ENCODE assay signal across 9 cellular contexts in the genomic region with DNA sequence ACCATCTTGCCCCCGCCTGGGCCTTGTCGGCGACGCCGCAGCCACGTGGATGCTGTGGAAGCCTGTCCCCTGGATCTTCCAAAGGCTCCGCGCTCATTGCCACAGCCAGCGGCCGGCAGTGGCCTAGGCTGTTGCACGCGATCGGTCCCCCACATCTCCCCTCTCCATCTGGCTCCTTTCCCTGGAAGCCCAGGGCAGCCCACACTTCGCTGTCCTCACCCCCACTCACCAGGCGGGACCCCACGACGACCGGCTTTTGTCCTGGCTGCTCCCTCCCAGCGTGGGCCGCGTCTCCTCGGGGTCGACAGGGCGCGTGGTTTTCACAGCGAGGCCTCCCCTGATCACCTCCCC. TPM values are rescaled to one million over a fixed set of nuclear protein-coding genes. Genes with fewer than 3 reads are reported as not detected.
DNase-seq lines count a peak whose midpoint lies in the region; ATAC-seq and TF ChIP-seq lines count a peak whose summit lies in the region.
"Had no signal": no experiment of that assay in that cellular context is flagged by ENCODE, and none has a peak within 500 bp of the region (broad histone marks: within the 10 kb centered on the region; RNA-seq: fewer than 3 reads in every experiment).

No MANE protein-coding gene starts in this region.

- intact Hi-C loops in activated CD4-positive, alpha-beta T cell treated with anti-CD3 and anti-CD28 coated beads, Interleukin-2, amount 10 ng/mL, durations not matched to agents 24 days and 14 days (cut with micrococcal nuclease), result loop anchor here (10.0 kb wide), 1 partner anchor 379 kb away; no protein-coding TSS in a partner anchor
- intact Hi-C loops in ascending aorta (cut with DNase I), result loop anchor here (10.0 kb wide), 1 partner anchor 379 kb away; no protein-coding TSS in a partner anchor
- intact Hi-C loops in thyroid gland (cut with DNase I), result no loop called here

- H3K9me3 ChIP-seq in ascending aorta (no peaks in the 10 kb centered on the region), thyroid gland (no peaks in the 10 kb centered on the region)

- no peaks in the 10 kb centered on the region for H3K27me3 Mint-ChIP-seq in activated CD4-positive, alpha-beta T cell treated with anti-CD3 and anti-CD28 coated beads, Interleukin-2, amount 10 ng/mL, durations not matched to agents 24 days and 14 days

- peak; percentile 3 for ATAC-seq in left lobe of liver

- H3K27ac Mint-ChIP-seq in activated CD4-positive, alpha-beta T cell treated with anti-CD3 and anti-CD28 coated beads, Interleukin-2, amount 10 ng/mL, durations not matched to agents 24 days and 14 days, result peak overlapping the region; percentile 93

- no peaks in the 10 kb centered on the region for H3K36me3 ChIP-seq in ascending aorta
- H3K36me3 ChIP-seq in thyroid gland, result no peaks in the 10 kb centered on the region

- DNase-seq in activated CD4-positive, alpha-beta T cell treated with anti-CD3 and anti-CD28 coated beads, Interleukin-2, amount 10 ng/mL, durations not matched to agents 24 days and 14 days, result no peak
- DNase-seq in activated CD4-positive, alpha-beta T cell treated with anti-CD3 and anti-CD28 coated beads for 4 hours, result no peak
- DNase-seq in ascending aorta (ENCODE audit: low spot score in 2 of 2), result peak in 1 of 2 donors; percentile 64
- DNase-seq in left lobe of liver (ENCODE audit: low spot score), result no peak
- no peak for DNase-seq in thyroid gland
- DNase-seq in NCI-H1048 (lab: John Stamatoyannopoulos, UW), result no peak
- no peak for DNase-seq in stimulated activated CD4-positive, alpha-beta T cell treated with anti-CD3 and anti-CD28 coated beads, Interleukin-4, amount 100 ng/mL, for 24 hours
- no peak for DNase-seq in NOMO-1 treated with DMSO at 0.1 percent for 48 hours (lab: John Stamatoyannopoulos, UW; ENCODE audit: unreplicated experiment)

- peaks cover 21% of the 10 kb centered on the region for H3K36me3 Mint-ChIP-seq in activated CD4-positive, alpha-beta T cell treated with anti-CD3 and anti-CD28 coated beads, Interleukin-2, amount 10 ng/mL, durations not matched to agents 24 days and 14 days (ENCODE audit: low read depth)

- H3K27ac ChIP-seq in ascending aorta (peak overlapping the region; percentile 82 to 87), thyroid gland (peak overlapping the region in 2 of 3 donors; percentile 60 to 79)

- H3K4me1 Mint-ChIP-seq in activated CD4-positive, alpha-beta T cell treated with anti-CD3 and anti-CD28 coated beads, Interleukin-2, amount 10 ng/mL, durations not matched to agents 24 days and 14 days, result peaks cover 49% of the 10 kb centered on the region

- no peak for TF ChIP-seq POLR2A in thyroid gland (IDR thresholded peaks at IDR 0.05)

- TF ChIP-seq CTCF in ascending aorta (IDR thresholded peaks at IDR 0.05) (no peak), thyroid gland (IDR thresholded peaks at IDR 0.05) (no peak)

- peaks cover 4 to 9% of the 10 kb centered on the region in 2 donors for H3K4me1 ChIP-seq in ascending aorta
- peaks cover 0 to 10% of the 10 kb centered on the region in 2 donors for H3K4me1 ChIP-seq in thyroid gland

- WGBS in thyroid gland, 2 donors, result 73 to 79% methylated on average over 26 of the region's 26 CpGs

- peak overlapping the region; percentile 87 for H3K4me3 Mint-ChIP-seq in activated CD4-positive, alpha-beta T cell treated with anti-CD3 and anti-CD28 coated beads, Interleukin-2, amount 10 ng/mL, durations not matched to agents 24 days and 14 days

- H3K27me3 ChIP-seq in ascending aorta (no peaks in the 10 kb centered on the region), thyroid gland (no peaks in the 10 kb centered on the region)

- H3K9me3 Mint-ChIP-seq in activated CD4-positive, alpha-beta T cell treated with anti-CD3 and anti-CD28 coated beads, Interleukin-2, amount 10 ng/mL, durations not matched to agents 24 days and 14 days, result no peaks in the 10 kb centered on the region

- H3K4me3 ChIP-seq in ascending aorta (peak overlapping the region; percentile 68 to 84), thyroid gland (replicated peaks in 1 of 3) (peak overlapping the region in 2 of 3 donors; percentile 60 to 93)

RNA-seq across cellular contexts. Expression of a gene that starts 0.6 kb away (rescaled TPM):
- total RNA-seq in activated CD4-positive, alpha-beta T cell treated with anti-CD3 and anti-CD28 coated beads, Interleukin-2, amount 10 ng/mL, durations not matched to agents 24 days and 14 days, result 55.4 and 65.6 TPM in 2 replicates
- 1.4 TPM for total RNA-seq in ascending aorta
- 9.4 TPM for total RNA-seq in left lobe of liver
- 10 to 100 TPM in 2 of 4 donors, 1 to 10 TPM in 2; 5.8 to 17.7 (median 8.9) TPM for total RNA-seq in thyroid gland

RNA-seq across cellular contexts. Expression of a gene that starts 24.6 kb away (rescaled TPM):
- 13.2 and 15.6 TPM in 2 replicates for total RNA-seq in activated CD4-positive, alpha-beta T cell treated with anti-CD3 and anti-CD28 coated beads, Interleukin-2, amount 10 ng/mL, durations not matched to agents 24 days and 14 days
- 38.0 TPM for total RNA-seq in ascending aorta
- total RNA-seq in left lobe of liver, result 4.5 TPM
- 10 to 100 TPM in 1 of 4 donors, 1 to 10 TPM in 3; 2.8 to 10.2 (median 3.5) TPM for total RNA-seq in thyroid gland
- total RNA-seq: SK-MEL-5 had no signal

RNA-seq across cellular contexts. Expression of a gene that starts 24.7 kb away (rescaled TPM):
- total RNA-seq in activated CD4-positive, alpha-beta T cell treated with anti-CD3 and anti-CD28 coated beads, Interleukin-2, amount 10 ng/mL, durations not matched to agents 24 days and 14 days, result 26.5 and 34.9 TPM in 2 replicates
- total RNA-seq in ascending aorta (19.1 TPM), left lobe of liver (19.6 TPM), thyroid gland (10 to 100 TPM; 16.5 to 27.2 (median 25.5) TPM)
